1 cellular context compared by ENCODE assay signal in the genomic region with DNA sequence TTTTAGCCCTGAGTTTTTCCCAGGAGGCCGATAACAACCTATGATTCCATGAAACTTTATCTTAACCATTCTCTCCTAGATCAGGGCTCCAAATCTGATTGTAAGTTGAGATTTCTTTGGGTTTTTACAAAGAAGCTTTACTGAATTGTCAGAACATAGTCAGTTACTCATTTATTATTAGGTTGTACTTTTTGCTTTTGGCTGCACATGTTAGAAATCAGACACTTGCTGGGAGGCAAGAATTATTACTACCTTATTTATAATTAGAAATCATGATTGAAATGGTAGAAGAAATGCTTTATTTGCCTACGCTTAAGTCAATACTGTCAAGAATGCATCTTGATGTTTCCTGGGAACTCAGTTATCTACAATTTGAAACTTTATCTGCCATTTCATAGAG.
A peak's percentile ranks its signal among the peaks of the same experiment; 100 is the strongest.
TF ChIP-seq lines count a peak whose summit lies in the region.

No MANE protein-coding gene starts in this region.

TF ChIP-seq in K562, 482 proteins besides CTCF, POLR2A, EP300 and RAD21:
- TF ChIP-seq, protein P1, sequence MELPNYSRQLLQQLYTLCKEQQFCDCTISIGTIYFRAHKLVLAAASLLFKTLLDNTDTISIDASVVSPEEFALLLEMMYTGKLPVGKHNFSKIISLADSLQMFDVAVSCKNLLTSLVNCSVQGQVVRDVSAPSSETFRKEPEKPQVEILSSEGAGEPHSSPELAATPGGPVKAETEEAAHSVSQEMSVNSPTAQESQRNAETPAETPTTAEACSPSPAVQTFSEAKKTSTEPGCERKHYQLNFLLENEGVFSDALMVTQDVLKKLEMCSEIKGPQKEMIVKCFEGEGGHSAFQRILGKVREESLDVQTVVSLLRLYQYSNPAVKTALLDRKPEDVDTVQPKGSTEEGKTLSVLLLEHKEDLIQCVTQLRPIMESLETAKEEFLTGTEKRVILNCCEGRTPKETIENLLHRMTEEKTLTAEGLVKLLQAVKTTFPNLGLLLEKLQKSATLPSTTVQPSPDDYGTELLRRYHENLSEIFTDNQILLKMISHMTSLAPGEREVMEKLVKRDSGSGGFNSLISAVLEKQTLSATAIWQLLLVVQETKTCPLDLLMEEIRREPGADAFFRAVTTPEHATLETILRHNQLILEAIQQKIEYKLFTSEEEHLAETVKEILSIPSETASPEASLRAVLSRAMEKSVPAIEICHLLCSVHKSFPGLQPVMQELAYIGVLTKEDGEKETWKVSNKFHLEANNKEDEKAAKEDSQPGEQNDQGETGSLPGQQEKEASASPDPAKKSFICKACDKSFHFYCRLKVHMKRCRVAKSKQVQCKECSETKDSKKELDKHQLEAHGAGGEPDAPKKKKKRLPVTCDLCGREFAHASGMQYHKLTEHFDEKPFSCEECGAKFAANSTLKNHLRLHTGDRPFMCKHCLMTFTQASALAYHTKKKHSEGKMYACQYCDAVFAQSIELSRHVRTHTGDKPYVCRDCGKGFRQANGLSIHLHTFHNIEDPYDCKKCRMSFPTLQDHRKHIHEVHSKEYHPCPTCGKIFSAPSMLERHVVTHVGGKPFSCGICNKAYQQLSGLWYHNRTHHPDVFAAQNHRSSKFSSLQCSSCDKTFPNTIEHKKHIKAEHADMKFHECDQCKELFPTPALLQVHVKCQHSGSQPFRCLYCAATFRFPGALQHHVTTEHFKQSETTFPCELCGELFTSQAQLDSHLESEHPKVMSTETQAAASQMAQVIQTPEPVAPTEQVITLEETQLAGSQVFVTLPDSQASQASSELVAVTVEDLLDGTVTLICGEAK (IDR thresholded peaks at IDR 0.05) = 0 out of 2 replicates have a peak, but pooled peaks have one; percentile 28
- TF ChIP-seq, protein P1 (CRISPR knock-in tag; IDR thresholded peaks at IDR 0.05) = no peak
- no peak for TF ChIP-seq CCNT2 (IDR thresholded peaks at IDR 0.05; ENCODE audit: borderline replicate concordance, extremely low read depth, insufficient read length, low read depth, low read length)
- no peak for TF ChIP-seq TAF15 (IDR thresholded peaks at IDR 0.05; ENCODE audit: low read depth, low read length)
- TF ChIP-seq ZNF217 (CRISPR knock-in tag; IDR thresholded peaks at IDR 0.05) = no peak
- no peak for TF ChIP-seq SRF (CRISPR knock-in tag; IDR thresholded peaks at IDR 0.05)
- no peak for TF ChIP-seq YBX1 (IDR thresholded peaks at IDR 0.05)
